In the genomic region with DNA sequence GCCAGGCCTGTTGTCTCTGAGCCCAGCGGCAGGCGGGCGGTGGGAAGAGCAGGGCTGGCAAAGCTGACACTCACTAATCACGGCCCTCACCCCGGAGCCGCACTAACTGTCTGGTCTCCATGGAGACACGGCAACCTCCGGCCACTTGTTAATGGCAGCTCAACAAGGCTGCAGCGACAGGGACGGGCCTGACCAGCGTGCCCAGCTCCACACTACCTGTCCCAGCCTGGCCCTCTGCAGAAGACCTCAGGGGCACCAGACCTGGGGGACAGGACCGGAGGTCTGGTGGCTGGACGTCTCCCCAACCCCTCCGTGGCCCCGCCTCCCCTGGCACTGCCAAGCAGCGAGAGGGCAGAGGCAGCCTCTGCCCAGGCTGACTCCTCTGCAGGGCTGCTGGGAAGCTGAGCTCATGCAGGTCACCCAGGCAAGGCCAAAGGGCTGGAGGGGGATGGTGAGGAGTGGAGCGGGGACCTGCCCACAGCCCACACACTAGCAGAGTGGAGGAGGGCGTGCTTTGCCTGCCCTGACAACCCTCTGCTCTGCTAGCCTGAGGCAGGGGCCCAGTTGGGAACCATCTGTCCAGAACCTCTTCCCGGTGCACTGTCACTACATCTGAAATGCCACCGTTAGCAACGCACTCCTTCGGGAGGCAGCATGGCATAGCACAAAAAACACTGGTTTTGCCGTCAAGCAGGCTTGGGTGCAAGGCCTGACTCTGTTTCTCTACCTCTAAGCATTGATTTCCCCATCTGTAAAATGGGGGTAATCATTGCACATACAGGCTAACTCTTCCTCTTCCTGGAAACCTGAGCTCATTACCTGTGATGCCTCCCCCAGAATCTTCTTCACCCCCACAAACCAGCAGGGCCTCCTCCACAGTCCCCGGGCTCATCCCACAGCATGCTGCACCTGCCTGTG, we compare ENCODE assay signal across 1 cellular context.
TF ChIP-seq lines count a peak whose summit lies in the region.

No MANE protein-coding gene starts in this region.

TF ChIP-seq in H1, 55 proteins besides CTCF, POLR2A, EP300 and RAD21 (continued from another document):
- TF ChIP-seq EZH2 (IDR thresholded peaks at IDR 0.05; ENCODE audit: low read depth, low read length, severe bottlenecking) (no peak), SP1 (IDR thresholded peaks at IDR 0.05; ENCODE audit: low read depth, low read length) (no peak), SP4 (IDR thresholded peaks at IDR 0.05; ENCODE audit: low read length) (no peak), SIRT6 (IDR thresholded peaks at IDR 0.05; ENCODE audit: low read length) (no peak), CHD2 (IDR thresholded peaks at IDR 0.05; ENCODE audit: low read length) (no peak)
- TF ChIP-seq, protein P1, sequence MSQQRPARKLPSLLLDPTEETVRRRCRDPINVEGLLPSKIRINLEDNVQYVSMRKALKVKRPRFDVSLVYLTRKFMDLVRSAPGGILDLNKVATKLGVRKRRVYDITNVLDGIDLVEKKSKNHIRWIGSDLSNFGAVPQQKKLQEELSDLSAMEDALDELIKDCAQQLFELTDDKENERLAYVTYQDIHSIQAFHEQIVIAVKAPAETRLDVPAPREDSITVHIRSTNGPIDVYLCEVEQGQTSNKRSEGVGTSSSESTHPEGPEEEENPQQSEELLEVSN (IDR thresholded peaks at IDR 0.05), result no peak
- TF ChIP-seq, protein P2, sequence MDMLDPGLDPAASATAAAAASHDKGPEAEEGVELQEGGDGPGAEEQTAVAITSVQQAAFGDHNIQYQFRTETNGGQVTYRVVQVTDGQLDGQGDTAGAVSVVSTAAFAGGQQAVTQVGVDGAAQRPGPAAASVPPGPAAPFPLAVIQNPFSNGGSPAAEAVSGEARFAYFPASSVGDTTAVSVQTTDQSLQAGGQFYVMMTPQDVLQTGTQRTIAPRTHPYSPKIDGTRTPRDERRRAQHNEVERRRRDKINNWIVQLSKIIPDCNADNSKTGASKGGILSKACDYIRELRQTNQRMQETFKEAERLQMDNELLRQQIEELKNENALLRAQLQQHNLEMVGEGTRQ (IDR thresholded peaks at IDR 0.05; ENCODE audit: low read length), result no peak
